In the genomic region with DNA sequence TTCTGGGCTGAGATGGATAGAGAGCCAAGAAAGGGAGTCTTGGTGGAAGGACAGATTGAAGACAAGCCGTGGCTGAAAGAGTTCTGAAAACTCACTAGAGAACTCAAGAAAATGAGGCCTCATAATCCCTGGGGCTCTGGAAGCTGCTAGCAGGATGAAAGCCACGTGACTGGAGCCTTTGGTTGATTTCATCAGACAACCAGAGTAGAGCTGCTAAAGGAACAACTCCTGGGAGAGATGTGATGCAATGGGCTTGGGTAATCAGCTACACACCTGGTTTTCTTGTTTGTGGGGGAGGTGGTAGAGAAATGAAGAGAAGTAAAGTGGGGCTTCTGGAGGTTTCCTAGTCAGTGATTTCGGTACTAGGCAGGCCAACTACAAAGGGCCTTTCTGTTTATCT, we compare ENCODE assay signal across 13 cellular contexts. TPM values are rescaled to one million over a fixed set of nuclear protein-coding genes. Genes with fewer than 3 reads are reported as not detected.
DNase-seq lines count a peak whose midpoint lies in the region; ATAC-seq and TF ChIP-seq lines count a peak whose summit lies in the region.
"Had no signal": no experiment of that assay in that cellular context is flagged by ENCODE, and none has a peak within 500 bp of the region (broad histone marks: within the 10 kb centered on the region; RNA-seq: fewer than 3 reads in every experiment).

No MANE protein-coding gene starts in this region.

- ATAC-seq in left lung (peak; percentile 79), GM21717 (IDR thresholded peaks at IDR 0.05; ENCODE audit: unreplicated experiment) (no peak), HG03039 (IDR thresholded peaks at IDR 0.05; ENCODE audit: unreplicated experiment) (no peak)

- no peaks in the 10 kb centered on the region for H3K27me3 Mint-ChIP-seq in activated naive CD8-positive, alpha-beta T cell treated with anti-CD3 and anti-CD28 coated beads for 36 hours

- no peaks in the 10 kb centered on the region for H3K9me3 ChIP-seq in left lung
- H3K9me3 ChIP-seq: thoracic aorta had no signal

- DNase-seq in AG10803 (ENCODE audit: low read depth) (peak; percentile 46), HPDE6-E6E7 (ENCODE audit: extremely low spot score) (peak; percentile 75), left lung (no peak), KG1 (lab: John Stamatoyannopoulos, UW) (no peak), ureter (ENCODE audit: low spot score) (no peak)
- no peak for DNase-seq in activated naive CD8-positive, alpha-beta T cell treated with anti-CD3 and anti-CD28 coated beads for 36 hours
- DNase-seq: caudate nucleus, left cardiac atrium, NCI-H1092 treated with DMSO at 0.1 percent for 48 hours, occipital lobe had no signal

- H3K4me3 Mint-ChIP-seq in activated naive CD8-positive, alpha-beta T cell treated with anti-CD3 and anti-CD28 coated beads for 36 hours = no peak overlapping the region

- no peaks in the 10 kb centered on the region for H3K9me3 Mint-ChIP-seq in activated naive CD8-positive, alpha-beta T cell treated with anti-CD3 and anti-CD28 coated beads for 36 hours

- H3K27ac Mint-ChIP-seq in activated naive CD8-positive, alpha-beta T cell treated with anti-CD3 and anti-CD28 coated beads for 36 hours = peak overlapping the region; percentile 0

- H3K27me3 ChIP-seq in left lung = no peaks in the 10 kb centered on the region

- H3K4me1 ChIP-seq in left lung = peaks cover 0 to 5% of the 10 kb centered on the region in 2 donors

- no peak overlapping the region for H3K4me3 ChIP-seq in AG10803 (ENCODE audit: low read length)
- no peak overlapping the region for H3K4me3 ChIP-seq in left lung
- H3K4me3 ChIP-seq: thoracic aorta had no signal

- no peak for TF ChIP-seq CTCF in AG10803 (conservative IDR thresholded peaks at IDR 0.05; ENCODE audit: low read length)
- TF ChIP-seq CTCF in left lung (IDR thresholded peaks at IDR 0.05) = no peak

- H3K36me3 ChIP-seq in left lung = peaks cover 0 to 90% of the 10 kb centered on the region in 2 donors

- peaks cover 3% of the 10 kb centered on the region for H3K36me3 Mint-ChIP-seq in activated naive CD8-positive, alpha-beta T cell treated with anti-CD3 and anti-CD28 coated beads for 36 hours

- peaks cover 6% of the 10 kb centered on the region for H3K4me1 Mint-ChIP-seq in activated naive CD8-positive, alpha-beta T cell treated with anti-CD3 and anti-CD28 coated beads for 36 hours

- H3K27ac ChIP-seq in left lung = no peak overlapping the region
- H3K27ac ChIP-seq: thoracic aorta had no signal

- intact Hi-C loops in left lung (cut with DNase I) = no loop called here

RNA-seq across cellular contexts. Expression of gene CSRNP2, which starts 13.4 kb away (rescaled TPM):
- total RNA-seq in activated naive CD8-positive, alpha-beta T cell treated with anti-CD3 and anti-CD28 coated beads for 36 hours = 10 to 100 TPM; 10.5 to 10.9 TPM
- 10 to 100 TPM; 25.2 to 35.7 TPM for total RNA-seq in left lung
- 26.2 TPM for total RNA-seq in ureter

RNA-seq across cellular contexts. Expression of gene LETMD1, which starts 21.9 kb away (rescaled TPM):
- total RNA-seq in activated naive CD8-positive, alpha-beta T cell treated with anti-CD3 and anti-CD28 coated beads for 36 hours = 10 to 100 TPM; 67.2 to 69.4 TPM
- total RNA-seq in left lung = 10 to 100 TPM; 46.8 to 61.0 TPM
- 97.8 TPM for total RNA-seq in ureter

RNA-seq across cellular contexts. Expression of gene SLC11A2, which starts 43.8 kb away (rescaled TPM):
- total RNA-seq in activated naive CD8-positive, alpha-beta T cell treated with anti-CD3 and anti-CD28 coated beads for 36 hours = 10 to 100 TPM; 24.5 to 27.3 TPM
- total RNA-seq in left lung (100 to 1,000 TPM in 1 of 2 donors, 10 to 100 TPM in 1; 72.1 to 120 TPM), ureter (78.4 TPM)

Comparison
In these comparisons a context has a peak if more than half of its experiments do, and no peak if none do; other contexts are left out.
1. DNase-seq: peak in AG10803 (single experiment) and HPDE6-E6E7 (single experiment); none in activated naive CD8-positive, alpha-beta T cell treated with anti-CD3 and anti-CD28 coated beads for 36 hours (single experiment), left lung (0 of 2), KG1 (single experiment) and ureter (single experiment).